11 cellular contexts compared by ENCODE assay signal in genomic region chr1:33659641-33660040, GRCh38.
"Had no signal": no experiment of that assay in that cellular context is flagged by ENCODE, and none has a peak within 500 bp of the region (broad histone marks: within the 10 kb centered on the region; RNA-seq: fewer than 3 reads in every experiment).

No MANE protein-coding gene starts in this region.

- DNase-seq: GOT3, H7, HFFc6, KBM-7 had no signal

- H3K27ac Mint-ChIP-seq: HFFc6, IgD-negative memory B cell had no signal

- H3K4me3 ChIP-seq: GM23248, HAP-1 had no signal

- H3K27ac ChIP-seq: GM23248, HL-60, KMS-11 had no signal

- ATAC-seq: HCT116, HepG2 had no signal
